1 cellular context compared by ENCODE assay signal in the genomic region with DNA sequence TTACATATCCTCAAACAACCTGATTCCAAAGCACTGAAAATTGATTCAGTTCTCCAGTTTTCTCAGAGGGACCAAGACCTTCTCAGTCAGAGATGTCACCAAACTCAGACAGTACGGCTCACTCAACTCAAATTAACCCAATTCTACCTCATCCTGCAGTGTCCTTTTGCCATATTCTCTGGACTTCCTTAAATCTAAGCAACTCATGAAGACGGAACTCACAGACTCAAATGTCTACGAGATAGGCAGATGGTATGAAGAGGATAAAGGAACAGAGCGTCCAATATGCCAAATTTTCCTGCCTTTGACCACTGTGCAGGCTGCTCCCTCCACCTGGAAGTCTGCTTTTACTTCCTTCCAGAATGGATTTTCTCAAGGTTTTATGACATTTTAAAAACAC.
TF ChIP-seq lines count a peak whose summit lies in the region.

No MANE protein-coding gene starts in this region.

TF ChIP-seq in endothelial cell of umbilical vein, 7 proteins besides CTCF, POLR2A, EP300 and RAD21:
- no peak for TF ChIP-seq MYC (IDR thresholded peaks at IDR 0.05; ENCODE audit: low read depth, low read length)
- TF ChIP-seq EZH2 (IDR thresholded peaks at IDR 0.05; ENCODE audit: borderline replicate concordance, low read depth, low read length, severe bottlenecking), result no peak
- TF ChIP-seq MAX (IDR thresholded peaks at IDR 0.05; ENCODE audit: insufficient read depth, insufficient read length), result no peak
- no peak for TF ChIP-seq GATA2 (IDR thresholded peaks at IDR 0.05; ENCODE audit: insufficient read depth, insufficient read length, low read depth, low read length)
